In genomic region chr15:57720861-57721260, GRCh38 we compare ENCODE assay signal across 36 cellular contexts. TPM values are rescaled to one million over a fixed set of nuclear protein-coding genes. Genes with fewer than 3 reads are reported as not detected.
DNase-seq lines count a peak whose midpoint lies in the region; ATAC-seq, FAIRE-seq and TF ChIP-seq lines count a peak whose summit lies in the region.
"Had no signal": no experiment of that assay in that cellular context is flagged by ENCODE, and none has a peak within 500 bp of the region (broad histone marks: within the 10 kb centered on the region; RNA-seq: fewer than 3 reads in every experiment).

No MANE protein-coding gene starts in this region.

- BruUV-seq in Calu3 (replicated peaks; lab: Mats Ljungman, UMichigan): no TSS peak

- FAIRE-seq in astrocyte (lab: Jason Lieb, UNC): peak; percentile 64
- FAIRE-seq: frontal cortex, GM12892 had no signal

- no peak overlapping the region for H3K4me2 ChIP-seq in astrocyte (ENCODE audit: low read length)
- H3K4me2 ChIP-seq: A549, BLaER1, neural progenitor cell had no signal

- H3K36me3 ChIP-seq in astrocyte (ENCODE audit: insufficient read depth, low read length): no peaks in the 10 kb centered on the region
- H3K36me3 ChIP-seq: breast epithelium, colonic mucosa, pancreas had no signal

- H3K4me1 Mint-ChIP-seq in astrocyte (ENCODE audit: low read depth, unreplicated experiment) (no peaks in the 10 kb centered on the region), nephron (peaks cover 30% of the 10 kb centered on the region), Calu3 (ENCODE audit: low read depth, unreplicated experiment) (no peaks in the 10 kb centered on the region)
- H3K4me1 Mint-ChIP-seq: neural progenitor cell had no signal

- H3K27ac ChIP-seq in astrocyte (ENCODE audit: low read depth, low read length): no peak overlapping the region
- H3K27ac ChIP-seq: A549, adrenal gland, BLaER1, breast epithelium, colonic mucosa, epithelial cell of prostate, HL-60, neural progenitor cell, pancreas had no signal

- DNase-seq in AG20443 (ENCODE audit: low spot score) (peak; percentile 45), astrocyte (ENCODE audit: low read depth) (peak; percentile 64), fibroblast of peridontal ligament (ENCODE audit: extremely low read depth) (peak; percentile 72), AML-193 (lab: John Stamatoyannopoulos, UW) (no peak), Calu3 (no peak), NCI-H1105 treated with DMSO at 0.1 percent for 48 hours (lab: John Stamatoyannopoulos, UW) (no peak)
- DNase-seq: activated CD4-positive, alpha-beta memory T cell treated with anti-CD3 and anti-CD28 coated beads, Interleukin-2, amount 10 ng/mL, durations not matched to agents 7 days and 5 days; activated CD4-positive, alpha-beta T cell treated with anti-CD3 and anti-CD28 coated beads for 1 hour; activated CD8-positive, alpha-beta memory T cell treated with anti-CD3 and anti-CD28 coated beads, Interleukin-2, amount 50 U/mL, for 4 hours; activated naive CD4-positive, alpha-beta T cell treated with anti-CD3 and anti-CD28 coated beads for 36 hours; adrenal gland; colonic mucosa; effector CD4-positive, alpha-beta T cell; KG1; MM.1S; NCI-H1417 treated with DMSO at 0.1 percent for 48 hours; NCI-H2081 treated with DMSO at 0.1 percent for 48 hours; NCI-H345; NCI-H69; pancreas; retina; SHP77; stimulated activated CD4-positive, alpha-beta T cell treated with anti-CD3 and anti-CD28 coated beads, Interleukin-1b, Interleukin-23, amount 100 ng/mL, for 48 hours; stimulated activated naive CD8-positive, alpha-beta T cell treated with anti-CD3 and anti-CD28 coated beads, Interleukin-15, Interleukin-2, amounts not matched to agents 100 U/mL and 50 U/mL, for 24 hours had no signal

- H3K27me3 Mint-ChIP-seq in astrocyte (ENCODE audit: low read depth, unreplicated experiment): no peaks in the 10 kb centered on the region
- no peaks in the 10 kb centered on the region for H3K27me3 Mint-ChIP-seq in nephron (ENCODE audit: low read depth)
- H3K27me3 Mint-ChIP-seq in Calu3 (ENCODE audit: unreplicated experiment): no peaks in the 10 kb centered on the region
- H3K27me3 Mint-ChIP-seq: activated CD4-positive, alpha-beta memory T cell treated with anti-CD3 and anti-CD28 coated beads, Interleukin-2, amount 10 ng/mL, durations not matched to agents 7 days and 5 days had no signal

- TF ChIP-seq CTCF in astrocyte (IDR thresholded peaks at IDR 0.05; ENCODE audit: insufficient read depth, low read depth, low read length) (no peak), nephron (IDR thresholded peaks at IDR 0.05; ENCODE audit: unreplicated experiment in 3 of 3) (no peak), Calu3 (IDR thresholded peaks at IDR 0.05; ENCODE audit: unreplicated experiment) (no peak)

- H3K36me3 Mint-ChIP-seq in astrocyte (ENCODE audit: low read depth, unreplicated experiment) (peaks cover 5% of the 10 kb centered on the region), nephron (ENCODE audit: low read depth) (peaks cover 62% of the 10 kb centered on the region), Calu3 (ENCODE audit: insufficient read depth, unreplicated experiment) (peaks cover 21% of the 10 kb centered on the region)

- H3K4me3 Mint-ChIP-seq in astrocyte (ENCODE audit: unreplicated experiment): no peak overlapping the region
- peak overlapping the region in 1 of 3 experiments; percentile 11 for H3K4me3 Mint-ChIP-seq in nephron
- H3K4me3 Mint-ChIP-seq in Calu3 (ENCODE audit: low read depth, unreplicated experiment): no peak overlapping the region
- H3K4me3 Mint-ChIP-seq: activated CD4-positive, alpha-beta memory T cell treated with anti-CD3 and anti-CD28 coated beads, Interleukin-2, amount 10 ng/mL, durations not matched to agents 7 days and 5 days; activated naive CD4-positive, alpha-beta T cell treated with anti-CD3 and anti-CD28 coated beads for 36 hours; neural progenitor cell had no signal

- H3K9me3 ChIP-seq in astrocyte (ENCODE audit: insufficient read depth, low read depth, low read length): peaks cover 3% of the 10 kb centered on the region
- H3K9me3 ChIP-seq: A549, breast epithelium, colonic mucosa, HAP-1, pancreas had no signal

- intact Hi-C loops in Calu3 (cut with micrococcal nuclease; ENCODE audit: unreplicated experiment): no loop called here

- H3K9ac ChIP-seq in astrocyte (ENCODE audit: low read length): no peak overlapping the region
- H3K9ac ChIP-seq: BLaER1, neural progenitor cell had no signal

- H3K27ac Mint-ChIP-seq in astrocyte (ENCODE audit: unreplicated experiment): no peak overlapping the region
- peak overlapping the region; percentile 86 to 91 (median 90) for H3K27ac Mint-ChIP-seq in nephron
- no peak overlapping the region for H3K27ac Mint-ChIP-seq in Calu3 (ENCODE audit: unreplicated experiment)
- H3K27ac Mint-ChIP-seq: activated CD4-positive, alpha-beta memory T cell treated with anti-CD3 and anti-CD28 coated beads, Interleukin-2, amount 10 ng/mL, durations not matched to agents 7 days and 5 days; activated naive CD4-positive, alpha-beta T cell treated with anti-CD3 and anti-CD28 coated beads for 36 hours; neural progenitor cell had no signal

- H2AFZ ChIP-seq in astrocyte (ENCODE audit: low read depth, low read length): no peak overlapping the region
- H2AFZ ChIP-seq: neural progenitor cell had no signal

- no peaks in the 10 kb centered on the region for H3K4me1 ChIP-seq in astrocyte (ENCODE audit: insufficient read depth, low read length)
- H3K4me1 ChIP-seq: A549, adrenal gland, BLaER1, breast epithelium, colonic mucosa, HAP-1, neural progenitor cell, pancreas had no signal

- CTCF ChIA-PET in Calu3 (lab: Charles Lee): no interaction called here

- no peaks in the 10 kb centered on the region for H4K20me1 ChIP-seq in astrocyte (ENCODE audit: insufficient read depth, low read length)
- H4K20me1 ChIP-seq: BLaER1 had no signal

- no peaks in the 10 kb centered on the region for H3K27me3 ChIP-seq in astrocyte (ENCODE audit: insufficient read depth, low read length)
- H3K27me3 ChIP-seq: adrenal gland, BLaER1, breast epithelium, colonic mucosa, neural progenitor cell, pancreas had no signal

- peaks cover 5% of the 10 kb centered on the region for H3K9me3 Mint-ChIP-seq in astrocyte (ENCODE audit: unreplicated experiment)
- H3K9me3 Mint-ChIP-seq in nephron: peaks cover 12% of the 10 kb centered on the region
- H3K9me3 Mint-ChIP-seq in Calu3 (ENCODE audit: low read depth, unreplicated experiment): no peaks in the 10 kb centered on the region

- no peak overlapping the region for H3K4me3 ChIP-seq in astrocyte (ENCODE audit: insufficient read depth, low read depth, low read length)
- H3K4me3 ChIP-seq: A549, adrenal gland, BLaER1, breast epithelium, colonic mucosa, HAP-1, neural progenitor cell, pancreas had no signal

- no peak for ATAC-seq in GM21515 (IDR thresholded peaks at IDR 0.05; ENCODE audit: unreplicated experiment)
- ATAC-seq: A549; Panc1; pancreas; stimulated activated naive CD8-positive, alpha-beta T cell treated with anti-CD3 and anti-CD28 coated beads, Interleukin-15, Interleukin-2, amounts not matched to agents 100 U/mL and 50 U/mL, for 24 hours had no signal

- no peaks in the 10 kb centered on the region for H3K79me2 ChIP-seq in astrocyte (ENCODE audit: insufficient read depth, low read length)

RNA-seq across cellular contexts. Expression of gene POLR2M, which starts 14.3 kb away (rescaled TPM):
- 61.4 and 71.5 TPM in 2 replicates for total RNA-seq in astrocyte
- 102 and 107 TPM in 2 replicates for total RNA-seq in Calu3 (2022)

Comparison
In these comparisons a context has a peak if more than half of its experiments do, and no peak if none do; other contexts are left out.
1. DNase-seq: peak in AG20443 (single experiment), astrocyte (single experiment) and fibroblast of peridontal ligament (single experiment); none in AML-193 (0 of 2), Calu3 (single experiment) and NCI-H1105 treated with DMSO at 0.1 percent for 48 hours (single experiment).
2. H3K27ac Mint-ChIP-seq: peak in nephron (3 of 3); none in astrocyte (single experiment) and Calu3 (single experiment).